8 cellular contexts compared by ENCODE assay signal in genomic region chr11:45102810-45103621, GRCh38. TPM values are rescaled to one million over a fixed set of nuclear protein-coding genes. Genes with fewer than 3 reads are reported as not detected.
DNase-seq lines count a peak whose midpoint lies in the region; ATAC-seq and TF ChIP-seq lines count a peak whose summit lies in the region.

No MANE protein-coding gene starts in this region.

- H3K27me3 ChIP-seq in CD4-positive, CD25-positive, alpha-beta regulatory T cell (ENCODE audit: control insufficient read depth, insufficient read depth, low read length) = no peaks in the 10 kb centered on the region

- no peaks in the 10 kb centered on the region for H3K36me3 ChIP-seq in CD4-positive, CD25-positive, alpha-beta regulatory T cell (ENCODE audit: control insufficient read depth, insufficient read depth, low read length)

- peak; percentile 96 for TF ChIP-seq CTCF in foreskin fibroblast (IDR thresholded peaks at IDR 0.05; ENCODE audit: low read depth, low read length)

- ATAC-seq in CD4-positive, CD25-positive, alpha-beta regulatory T cell (ENCODE audit: low read depth in 2 of 2) = peak; percentile 96
- ATAC-seq in activated T-helper 17 cell treated with anti-CD3 and anti-CD28 coated beads, Interleukin-2, amount 50 U/mL, for 72 hours (replicated peaks) = peak; percentile 99
- ATAC-seq in HG03469 (IDR thresholded peaks at IDR 0.05; ENCODE audit: unreplicated experiment) = no peak

- H3K4me3 ChIP-seq in CD4-positive, CD25-positive, alpha-beta regulatory T cell (ENCODE audit: low read depth, low read length) = peak overlapping the region; percentile 48
- H3K4me3 ChIP-seq in foreskin fibroblast (ENCODE audit: low read depth in 1 of 2, low read length in 2 of 2) = no peak overlapping the region

- peak overlapping the region; percentile 37 for H3K27ac ChIP-seq in CD4-positive, CD25-positive, alpha-beta regulatory T cell (ENCODE audit: insufficient read depth, low read length, poor library complexity, severe bottlenecking)

- peaks cover 6 to 23% (median 14%) of the 10 kb centered on the region in 4 donors for H3K4me1 Mint-ChIP-seq in CD4-positive, CD25-positive, alpha-beta regulatory T cell
- peaks cover 10% of the 10 kb centered on the region for H3K4me1 Mint-ChIP-seq in activated T-helper 17 cell treated with anti-CD3 and anti-CD28 coated beads, Interleukin-2, amount 50 U/mL, for 72 hours

- H3K9me3 ChIP-seq in CD4-positive, CD25-positive, alpha-beta regulatory T cell (ENCODE audit: control insufficient read depth in 2 of 2, low read length in 2 of 2) = no peaks in the 10 kb centered on the region

- no peaks in the 10 kb centered on the region for H3K36me3 Mint-ChIP-seq in CD4-positive, CD25-positive, alpha-beta regulatory T cell
- no peaks in the 10 kb centered on the region for H3K36me3 Mint-ChIP-seq in activated T-helper 17 cell treated with anti-CD3 and anti-CD28 coated beads, Interleukin-2, amount 50 U/mL, for 72 hours (ENCODE audit: low read depth)

- H3K9me3 Mint-ChIP-seq in CD4-positive, CD25-positive, alpha-beta regulatory T cell = no peaks in the 10 kb centered on the region
- H3K9me3 Mint-ChIP-seq in activated T-helper 17 cell treated with anti-CD3 and anti-CD28 coated beads, Interleukin-2, amount 50 U/mL, for 72 hours = no peaks in the 10 kb centered on the region

- intact Hi-C loops in posterior vena cava (cut with DNase I) = loop anchor here (2.0 kb wide), 2 partner anchors 162 to 166 kb away; no protein-coding TSS in a partner anchor

- peaks cover 14% of the 10 kb centered on the region for H3K4me1 ChIP-seq in CD4-positive, CD25-positive, alpha-beta regulatory T cell (ENCODE audit: control insufficient read depth, insufficient read depth, low read length, poor library complexity, severe bottlenecking)

- peak overlapping the region in 3 of 4 donors; percentile 10 to 84 (median 76) for H3K4me3 Mint-ChIP-seq in CD4-positive, CD25-positive, alpha-beta regulatory T cell
- H3K4me3 Mint-ChIP-seq in activated T-helper 17 cell treated with anti-CD3 and anti-CD28 coated beads, Interleukin-2, amount 50 U/mL, for 72 hours = peak overlapping the region; percentile 31

- DNase-seq in CD4-positive, CD25-positive, alpha-beta regulatory T cell = peak; percentile 39 to 80 (median 72)
- peak; percentile 53 for DNase-seq in GM19238 (ENCODE audit: insufficient read length, low spot score)
- peak; percentile 74 for DNase-seq in HS-5 (ENCODE audit: low read depth)
- DNase-seq in RPMI7951 (ENCODE audit: low read depth) = peak; percentile 86
- DNase-seq in foreskin fibroblast = peak; percentile 83 to 85
- peak; percentile 87 for DNase-seq in posterior vena cava (ENCODE audit: low spot score)

- H3K27ac Mint-ChIP-seq in CD4-positive, CD25-positive, alpha-beta regulatory T cell = peak overlapping the region in 2 of 3 donors; percentile 27 to 72
- no peak overlapping the region for H3K27ac Mint-ChIP-seq in activated T-helper 17 cell treated with anti-CD3 and anti-CD28 coated beads, Interleukin-2, amount 50 U/mL, for 72 hours

- H3K27me3 Mint-ChIP-seq in CD4-positive, CD25-positive, alpha-beta regulatory T cell = no peaks in the 10 kb centered on the region
- H3K27me3 Mint-ChIP-seq in activated T-helper 17 cell treated with anti-CD3 and anti-CD28 coated beads, Interleukin-2, amount 50 U/mL, for 72 hours = peaks cover 12% of the 10 kb centered on the region

RNA-seq across cellular contexts. Expression of gene PRDM11, which starts 43.4 kb away (rescaled TPM):
- total RNA-seq in CD4-positive, CD25-positive, alpha-beta regulatory T cell = 9.0 TPM
- polyA plus RNA-seq in CD4-positive, CD25-positive, alpha-beta regulatory T cell = under 1 TPM; 0.37 to 0.97 (median 0.51) TPM
- total RNA-seq in RPMI7951 (2014; rRNA removed; shearing (Covaris generic)) = 2.0 and 2.9 TPM in 2 replicates
- total RNA-seq in activated T-helper 17 cell treated with anti-CD3 and anti-CD28 coated beads, Interleukin-2, amount 50 U/mL, for 72 hours = 1 to 10 TPM in 1 of 2 donors, under 1 TPM in 1; 0.40 to 2.0 TPM
- 10 to 100 TPM; 21.1 to 24.5 TPM for total RNA-seq in posterior vena cava
